In the genomic region with DNA sequence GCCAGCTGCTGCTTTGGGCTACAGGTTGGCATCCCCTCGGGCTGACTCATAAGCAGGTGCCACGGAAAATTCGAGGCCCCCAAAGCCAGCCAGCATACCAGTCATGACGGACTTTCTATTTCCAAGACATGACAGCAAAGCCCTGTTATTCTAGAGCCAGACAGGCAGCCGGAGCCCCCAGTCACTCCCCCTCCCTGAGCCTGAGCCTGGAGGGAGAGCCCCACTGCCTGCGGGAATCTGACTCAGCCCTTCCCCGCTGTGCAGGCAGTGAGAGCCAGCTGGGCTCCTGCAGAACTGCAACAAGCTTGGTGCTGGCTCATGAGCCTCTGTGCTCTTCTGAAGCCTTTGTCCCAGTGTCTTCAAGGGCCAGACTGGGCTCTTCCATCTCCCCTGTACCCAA, we compare ENCODE assay signal across 10 cellular contexts. TPM values are rescaled to one million over a fixed set of nuclear protein-coding genes. Genes with fewer than 3 reads are reported as not detected.
DNase-seq lines count a peak whose midpoint lies in the region; ATAC-seq and TF ChIP-seq lines count a peak whose summit lies in the region.
"Had no signal": no experiment of that assay in that cellular context is flagged by ENCODE, and none has a peak within 500 bp of the region (broad histone marks: within the 10 kb centered on the region; RNA-seq: fewer than 3 reads in every experiment).

No MANE protein-coding gene starts in this region.

- BruUV-seq in Panc1 (replicated peaks; lab: Mats Ljungman, UMichigan): no TSS peak

- peaks cover 21% of the 10 kb centered on the region for H3K4me1 ChIP-seq in Panc1 (ENCODE audit: control insufficient read depth, insufficient read depth, low read length)

- no peak overlapping the region for H3K4me3 ChIP-seq in Panc1 (ENCODE audit: low read depth in 2 of 2, low read length in 2 of 2)

- no peaks in the 10 kb centered on the region for H3K36me3 ChIP-seq in Panc1 (ENCODE audit: control insufficient read depth, insufficient read depth, low read length)

- H3K9me3 ChIP-seq in Panc1 (ENCODE audit: control insufficient read depth, insufficient read depth, low read depth, low read length): no peaks in the 10 kb centered on the region

- intact Hi-C loops in Panc1 (cut with micrococcal nuclease; ENCODE audit: unreplicated experiment): no loop called here

- DNase-seq in ELR (ENCODE audit: low read depth) (peak; percentile 86), Panc1 (ENCODE audit: low read depth, low spot score) (no peak), fibroblast of the conjunctiva (ENCODE audit: low read depth) (peak; percentile 38), occipital lobe (lab: John Stamatoyannopoulos, UW) (peak; percentile 73)
- DNase-seq: activated CD4-positive, alpha-beta T cell treated with anti-CD3 and anti-CD28 coated beads, Interleukin-2, amount 50 U/mL, for 1 hour; NCI-H1048 had no signal

- in situ Hi-C loops in Panc1 (cut with HindIII; ENCODE audit: low pct_unique_long_range_greater_than_20kb, low sequenced_read_pairs): no loop called here

- ATAC-seq in Panc1: peak; percentile 94
- no peak for ATAC-seq in HG03565 (IDR thresholded peaks at IDR 0.05; ENCODE audit: unreplicated experiment)
- no peak for ATAC-seq in GM19328 (IDR thresholded peaks at IDR 0.05; ENCODE audit: unreplicated experiment)
- no peak for ATAC-seq in GM19324 (IDR thresholded peaks at IDR 0.05; ENCODE audit: low FRiP score, unreplicated experiment)
- no peak for ATAC-seq in HG03097 (IDR thresholded peaks at IDR 0.05; ENCODE audit: low FRiP score, unreplicated experiment)

- peak overlapping the region; percentile 4; the same call in 1 of the 2 replicates for H3K27ac ChIP-seq in Panc1 (ENCODE audit: low read length)

- CTCF ChIA-PET in Panc1 (lab: Charles Lee): interaction anchor here (1.2 to 1.3 kb wide), 2 partner anchors 12 to 148 kb away, joined by 3 to 4 read pairs; no protein-coding TSS in a partner anchor

- POLR2A ChIA-PET in Panc1 (lab: Charles Lee): no interaction called here

- TF ChIP-seq CTCF in Panc1 (IDR thresholded peaks at IDR 0.05): no peak

- no peaks in the 10 kb centered on the region for H3K27me3 ChIP-seq in Panc1 (ENCODE audit: control insufficient read depth, insufficient read depth, low read length)

RNA-seq across cellular contexts. Expression of a gene that starts 15.8 kb away (rescaled TPM):
- total RNA-seq in Panc1 (2021; ENCODE audit: unreplicated experiment): 0.82 TPM
- 0.71 TPM for polyA plus RNA-seq in Panc1 (2012; ENCODE audit: insufficient read length)
- not detected for total RNA-seq in occipital lobe
